7 cellular contexts compared by ENCODE assay signal in the genomic region with DNA sequence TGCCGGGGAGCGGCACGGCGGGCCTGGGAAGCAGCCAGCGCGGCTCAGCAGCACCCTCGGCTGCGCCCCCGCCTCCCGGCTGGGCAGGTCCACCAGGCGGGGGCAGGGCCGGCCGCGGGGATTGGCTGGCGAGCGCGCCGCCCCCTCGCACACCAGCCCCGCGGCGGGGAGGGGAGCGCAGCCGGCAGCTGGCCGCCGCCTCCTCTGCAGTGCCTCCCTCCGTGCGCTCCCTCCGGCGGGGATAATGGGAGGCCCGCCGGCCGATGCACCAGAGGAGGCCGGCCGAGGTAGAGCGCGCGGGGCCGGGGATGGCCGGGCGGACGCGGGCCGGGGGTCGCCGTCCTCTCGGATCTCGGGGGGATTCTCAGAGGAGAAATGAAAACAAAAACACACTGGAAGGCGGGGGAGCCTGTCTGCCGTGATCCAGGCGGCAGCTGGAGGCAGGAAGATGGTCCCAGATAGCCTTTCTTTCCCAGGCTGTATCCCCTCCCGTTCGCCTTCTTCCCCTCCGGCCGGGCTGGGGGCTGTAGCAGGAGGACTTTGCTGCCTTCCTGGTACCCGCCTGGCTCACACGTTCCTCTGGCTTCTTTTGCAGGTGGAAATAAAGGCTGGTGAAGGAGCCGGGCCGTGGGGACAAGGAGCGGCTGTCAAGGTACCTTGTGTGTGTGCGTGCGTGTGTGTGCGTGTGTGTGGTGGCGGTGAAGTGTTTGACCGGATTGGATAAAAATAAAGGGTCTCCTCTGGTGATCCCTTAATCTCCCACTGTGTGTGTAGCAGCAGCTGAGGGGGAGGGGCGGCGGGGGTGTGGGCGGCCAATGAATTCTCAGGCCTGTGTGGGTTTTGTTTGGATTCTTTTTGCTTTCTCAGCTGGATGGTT. TPM values are rescaled to one million over a fixed set of nuclear protein-coding genes. Genes with fewer than 3 reads are reported as not detected.
DNase-seq lines count a peak whose midpoint lies in the region; ATAC-seq and TF ChIP-seq lines count a peak whose summit lies in the region.

No MANE protein-coding gene starts in this region.

- ATAC-seq in GM18858 (IDR thresholded peaks at IDR 0.05; ENCODE audit: unreplicated experiment) (peak; percentile 72), HG03039 (IDR thresholded peaks at IDR 0.05; ENCODE audit: unreplicated experiment) (peak; percentile 93), lower lobe of right lung (peak; percentile 97 to 98)

- H3K36me3 Mint-ChIP-seq in activated CD4-positive, alpha-beta T cell treated with anti-CD3 and anti-CD28 coated beads, Interleukin-2, amount 10 ng/mL, durations not matched to agents 7 days and 5 days (ENCODE audit: low read depth): peaks cover 2% of the 10 kb centered on the region

- peak overlapping the region; percentile 46 for H3K27ac Mint-ChIP-seq in activated CD4-positive, alpha-beta T cell treated with anti-CD3 and anti-CD28 coated beads, Interleukin-2, amount 10 ng/mL, durations not matched to agents 7 days and 5 days

- H3K4me1 Mint-ChIP-seq in activated CD4-positive, alpha-beta T cell treated with anti-CD3 and anti-CD28 coated beads, Interleukin-2, amount 10 ng/mL, durations not matched to agents 7 days and 5 days: peaks cover 53% of the 10 kb centered on the region

- peaks cover 9 to 17% of the 10 kb centered on the region in 2 donors for H3K36me3 ChIP-seq in duodenal mucosa (ENCODE audit: control insufficient read depth in 1 of 2, insufficient read depth in 2 of 2, low read length in 2 of 2)
- H3K36me3 ChIP-seq in lower lobe of right lung: peaks cover 5% of the 10 kb centered on the region

- H3K27me3 Mint-ChIP-seq in activated CD4-positive, alpha-beta T cell treated with anti-CD3 and anti-CD28 coated beads, Interleukin-2, amount 10 ng/mL, durations not matched to agents 7 days and 5 days: no peaks in the 10 kb centered on the region

- H3K9me3 Mint-ChIP-seq in activated CD4-positive, alpha-beta T cell treated with anti-CD3 and anti-CD28 coated beads, Interleukin-2, amount 10 ng/mL, durations not matched to agents 7 days and 5 days: no peaks in the 10 kb centered on the region

- peak overlapping the region; percentile 76 for H3K4me3 Mint-ChIP-seq in activated CD4-positive, alpha-beta T cell treated with anti-CD3 and anti-CD28 coated beads, Interleukin-2, amount 10 ng/mL, durations not matched to agents 7 days and 5 days

- intact Hi-C loops in lower lobe of right lung (cut with DNase I): no loop called here

- H3K4me1 ChIP-seq in duodenal mucosa (ENCODE audit: control insufficient read depth in 1 of 2, insufficient read depth in 2 of 2, low read length in 2 of 2): peaks cover 31 to 48% of the 10 kb centered on the region in 2 donors
- peaks cover 54% of the 10 kb centered on the region for H3K4me1 ChIP-seq in lower lobe of right lung

- CTCF ChIA-PET in activated CD4-positive, alpha-beta T cell treated with anti-CD3 and anti-CD28 coated beads, Interleukin-2, amount 10 ng/mL, durations not matched to agents 7 days and 5 days (lab: Charles Lee): interaction anchor here (0.6 to 1.0 kb wide), 7 partner anchors 44 to 175 kb away, joined by 3 to 4 read pairs (median 3); no protein-coding TSS in a partner anchor

- POLR2A ChIA-PET in activated CD4-positive, alpha-beta T cell treated with anti-CD3 and anti-CD28 coated beads, Interleukin-2, amount 10 ng/mL, durations not matched to agents 7 days and 5 days (lab: Charles Lee): interaction anchor here (0.5 kb wide), 2 partner anchors 25 to 40 kb away, joined by 4 to 5 read pairs; no protein-coding TSS in a partner anchor

- H3K4me3 ChIP-seq in duodenal mucosa (ENCODE audit: low read depth in 1 of 2, low read length in 2 of 2) (peak overlapping the region; percentile 73 to 77), lower lobe of right lung (peak overlapping the region; percentile 69)

- H3K9ac ChIP-seq in duodenal mucosa (ENCODE audit: low read depth in 1 of 2, low read length in 2 of 2): peak overlapping the region in 1 of 2 donors; percentile 54

- no peak overlapping the region for H3K27ac ChIP-seq in duodenal mucosa (ENCODE audit: low read depth, low read length)
- no peak overlapping the region for H3K27ac ChIP-seq in lower lobe of right lung

- peak; percentile 19 for TF ChIP-seq CTCF in lower lobe of right lung (IDR thresholded peaks at IDR 0.05)

- H3K9me3 ChIP-seq in duodenal mucosa (ENCODE audit: control insufficient read depth in 1 of 2, low read length in 2 of 2) (no peaks in the 10 kb centered on the region), lower lobe of right lung (no peaks in the 10 kb centered on the region)

- H3K27me3 ChIP-seq in duodenal mucosa (ENCODE audit: control insufficient read depth in 1 of 2, insufficient read depth in 2 of 2, low read length in 2 of 2): no peaks in the 10 kb centered on the region
- no peaks in the 10 kb centered on the region for H3K27me3 ChIP-seq in lower lobe of right lung (ENCODE audit: low read depth)

- DNase-seq in NCI-H2196 treated with DMSO at 0.1 percent for 48 hours (lab: John Stamatoyannopoulos, UW; ENCODE audit: unreplicated experiment): peak; percentile 50
- DNase-seq in activated CD4-positive, alpha-beta T cell treated with anti-CD3 and anti-CD28 coated beads, Interleukin-2, amount 10 ng/mL, durations not matched to agents 7 days and 5 days: peak; percentile 76
- peak; percentile 88 for DNase-seq in lower lobe of right lung
- peak; percentile 66 to 79 for DNase-seq in stimulated activated CD4-positive, alpha-beta T cell treated with anti-CD3 and anti-CD28 coated beads, Interleukin-4, amount 100 ng/mL, for 48 hours (ENCODE audit: low read depth in 2 of 2)

RNA-seq across cellular contexts. Expression of gene TET3, which starts 18.0 kb away (rescaled TPM):
- 10 to 100 TPM; 17.9 to 18.8 TPM for total RNA-seq in activated CD4-positive, alpha-beta T cell treated with anti-CD3 and anti-CD28 coated beads, Interleukin-2, amount 10 ng/mL, durations not matched to agents 7 days and 5 days
- total RNA-seq in lower lobe of right lung: 21.5 TPM
